In the genomic region with DNA sequence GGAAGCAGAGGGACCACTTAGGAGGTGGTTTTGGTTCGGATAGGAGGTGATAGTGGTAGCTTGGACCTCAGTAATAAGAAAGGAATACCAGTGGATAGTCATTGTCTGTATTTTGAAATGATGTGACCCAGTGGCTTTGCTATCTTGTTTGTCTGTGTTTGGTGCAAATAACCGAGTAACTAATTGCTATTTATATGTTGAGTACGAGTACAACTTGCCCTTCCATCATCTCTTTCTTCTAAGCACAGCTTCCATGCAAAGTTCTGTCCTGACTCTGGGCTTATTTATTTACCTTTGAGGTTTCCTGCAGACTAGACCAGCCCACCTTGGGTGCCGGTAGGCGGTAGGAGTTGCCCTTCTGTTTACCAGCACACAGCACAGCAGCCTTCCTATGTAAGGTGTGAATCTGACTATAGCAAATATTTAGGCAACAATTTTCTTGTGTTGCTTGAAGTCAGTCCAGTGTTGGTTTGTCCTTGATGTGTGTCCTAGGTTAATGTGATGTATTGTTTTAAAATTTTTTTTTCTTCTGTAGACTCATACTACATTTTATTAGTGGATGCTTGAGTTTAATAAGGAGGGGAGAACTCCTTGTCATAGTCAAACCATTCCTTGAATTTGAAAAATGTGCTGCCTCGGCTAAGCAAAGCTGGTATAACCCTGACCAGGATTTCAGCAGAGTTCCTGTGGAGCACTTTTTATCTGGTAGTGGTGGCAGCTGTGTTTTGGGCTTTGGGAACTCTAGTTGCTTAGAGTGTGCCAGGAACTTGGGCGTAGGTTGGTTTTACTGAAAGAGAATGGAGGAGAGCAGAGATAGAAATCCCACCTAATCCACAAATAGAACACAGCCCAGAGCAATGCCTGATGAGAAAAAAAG, we compare ENCODE assay signal across 9 cellular contexts. TPM values are rescaled to one million over a fixed set of nuclear protein-coding genes. Genes with fewer than 3 reads are reported as not detected.
DNase-seq lines count a peak whose midpoint lies in the region; ATAC-seq and TF ChIP-seq lines count a peak whose summit lies in the region.
"Had no signal": no experiment of that assay in that cellular context is flagged by ENCODE, and none has a peak within 500 bp of the region (broad histone marks: within the 10 kb centered on the region; RNA-seq: fewer than 3 reads in every experiment).

No MANE protein-coding gene starts in this region.

- H2AFZ ChIP-seq in SK-N-SH (ENCODE audit: low read depth), result no peak overlapping the region

- H3K27ac ChIP-seq in SK-N-SH (ENCODE audit: low read depth in 2 of 2, low read length in 1 of 2), result no peak overlapping the region
- no peak overlapping the region for H3K27ac ChIP-seq in iPS-20b (ENCODE audit: low read length)
- peak overlapping the region; percentile 53 for H3K27ac ChIP-seq in stomach smooth muscle (ENCODE audit: low read length)

- H3K9me2 ChIP-seq in SK-N-SH, result no peaks in the 10 kb centered on the region

- no peak overlapping the region for H3K4me3 ChIP-seq in SK-N-SH (ENCODE audit: low read depth in 2 of 2, low read length in 1 of 2)
- 0 out of 2 replicates have a peak overlapping the region, but pooled peaks have one; percentile 5 for H3K4me3 ChIP-seq in iPS-20b (ENCODE audit: low read length)
- peak overlapping the region; percentile 30 to 36 for H3K4me3 ChIP-seq in stomach smooth muscle (ENCODE audit: low read length in 2 of 2)

- H3K27me3 ChIP-seq in SK-N-SH (ENCODE audit: insufficient read depth), result no peaks in the 10 kb centered on the region
- H3K27me3 ChIP-seq in iPS-20b (ENCODE audit: insufficient read depth, low read length), result no peaks in the 10 kb centered on the region
- H3K27me3 ChIP-seq in stomach smooth muscle (ENCODE audit: control insufficient read depth in 1 of 2, insufficient read depth in 2 of 2, low read length in 2 of 2), result no peaks in the 10 kb centered on the region

- ATAC-seq in GM21515 (IDR thresholded peaks at IDR 0.05; ENCODE audit: unreplicated experiment), result no peak
- no peak for ATAC-seq in GM18858 (IDR thresholded peaks at IDR 0.05; ENCODE audit: unreplicated experiment)

- TF ChIP-seq EP300 in SK-N-SH (IDR thresholded peaks at IDR 0.05; ENCODE audit: borderline replicate concordance in 1 of 2, low read depth in 1 of 2, low read length in 1 of 2), result no peak

- H3K4me2 ChIP-seq in SK-N-SH, result peak overlapping the region; percentile 35; the same call in 1 of the 2 replicates

- H3K79me2 ChIP-seq in SK-N-SH (ENCODE audit: insufficient read depth), result peaks cover 57% of the 10 kb centered on the region; the same call in 1 of the 2 replicates

- no peaks in the 10 kb centered on the region; the same call in 1 of the 2 replicates for H4K20me1 ChIP-seq in SK-N-SH (ENCODE audit: insufficient read depth)

- H3F3A ChIP-seq in SK-N-SH (replicated peaks; ENCODE audit: insufficient read depth), result peaks cover 4% of the 10 kb centered on the region

- CTCF ChIA-PET in SK-N-SH (lab: Yijun Ruan, JAX), result no interaction called here

- POLR2A ChIA-PET in SK-N-SH (lab: Yijun Ruan, JAX), result no interaction called here

- peaks cover 8 to 10% of the 10 kb centered on the region in 2 experiments; a peak in 2 of 4 replicates for H3K4me1 ChIP-seq in SK-N-SH (ENCODE audit: control insufficient read depth in 1 of 2, insufficient read depth in 2 of 2, low read depth in 1 of 2, low read length in 1 of 2)
- peaks cover 18% of the 10 kb centered on the region for H3K4me1 ChIP-seq in iPS-20b (ENCODE audit: insufficient read depth, low read length)
- H3K4me1 ChIP-seq in stomach smooth muscle (ENCODE audit: control insufficient read depth, insufficient read depth, low read length), result peaks cover 30% of the 10 kb centered on the region

- TF ChIP-seq CTCF in SK-N-SH (IDR thresholded peaks at IDR 0.05), result no peak

- no peaks in the 10 kb centered on the region for H3K36me3 ChIP-seq in SK-N-SH (replicated peaks in 1 of 2; ENCODE audit: control insufficient read depth in 1 of 2, insufficient read depth in 2 of 2, low read length in 1 of 2)
- H3K36me3 ChIP-seq in iPS-20b (ENCODE audit: insufficient read depth, low read depth, low read length), result no peaks in the 10 kb centered on the region
- H3K36me3 ChIP-seq in stomach smooth muscle (ENCODE audit: control insufficient read depth in 2 of 2, insufficient read depth in 2 of 2, low read length in 2 of 2), result no peaks in the 10 kb centered on the region

- DNase-seq in ELR (ENCODE audit: low read depth) (peak; percentile 52), SK-N-SH (no peak), NCI-H2081 treated with DMSO at 0.1 percent for 48 hours (lab: John Stamatoyannopoulos, UW) (no peak)
- DNase-seq: activated CD8-positive, alpha-beta memory T cell treated with anti-CD3 and anti-CD28 coated beads, Interleukin-2, amount 50 U/mL, for 4 hours; NCI-H446 treated with DMSO at 0.1 percent for 48 hours had no signal

- 79% methylated on average over 7 of the region's 7 CpGs for WGBS in SK-N-SH (ENCODE audit: low lambda C conversion rate)

- TF ChIP-seq RAD21 in SK-N-SH (IDR thresholded peaks at IDR 0.05; ENCODE audit: low read length), result no peak

- H3K9me3 ChIP-seq in SK-N-SH (no peaks in the 10 kb centered on the region), iPS-20b (ENCODE audit: insufficient read depth, low read depth, low read length) (no peaks in the 10 kb centered on the region), stomach smooth muscle (ENCODE audit: control insufficient read depth in 2 of 2, low read length in 2 of 2) (no peaks in the 10 kb centered on the region)

- H3K9ac ChIP-seq in SK-N-SH (no peak overlapping the region), iPS-20b (ENCODE audit: low read depth, low read length) (0 out of 2 replicates have a peak overlapping the region, but pooled peaks have one; percentile 2), stomach smooth muscle (ENCODE audit: low read length in 2 of 2) (peak overlapping the region in 1 of 2 donors; percentile 39)

TF ChIP-seq in SK-N-SH, 30 proteins besides CTCF, POLR2A, EP300 and RAD21:
- no peak for TF ChIP-seq YY1 (IDR thresholded peaks at IDR 0.05; ENCODE audit: low read depth)
- no peak for TF ChIP-seq EZH2phosphoT487 (IDR thresholded peaks at IDR 0.05; ENCODE audit: borderline replicate concordance, low read depth)
- no peak for TF ChIP-seq POLR2AphosphoS5 (IDR thresholded peaks at IDR 0.05; ENCODE audit: low read depth, low read length)
- TF ChIP-seq, protein P1, sequence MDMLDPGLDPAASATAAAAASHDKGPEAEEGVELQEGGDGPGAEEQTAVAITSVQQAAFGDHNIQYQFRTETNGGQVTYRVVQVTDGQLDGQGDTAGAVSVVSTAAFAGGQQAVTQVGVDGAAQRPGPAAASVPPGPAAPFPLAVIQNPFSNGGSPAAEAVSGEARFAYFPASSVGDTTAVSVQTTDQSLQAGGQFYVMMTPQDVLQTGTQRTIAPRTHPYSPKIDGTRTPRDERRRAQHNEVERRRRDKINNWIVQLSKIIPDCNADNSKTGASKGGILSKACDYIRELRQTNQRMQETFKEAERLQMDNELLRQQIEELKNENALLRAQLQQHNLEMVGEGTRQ (IDR thresholded peaks at IDR 0.05; ENCODE audit: borderline replicate concordance, low read depth, low read length), result no peak
- TF ChIP-seq NFIC (IDR thresholded peaks at IDR 0.05; ENCODE audit: borderline replicate concordance), result no peak

RNA-seq across cellular contexts. Expression of a gene that starts 21.9 kb away (rescaled TPM):
- polyA plus RNA-seq in SK-N-SH (2012; rRNA removed), result not detected in 2 replicates
- polyA plus RNA-seq in SK-N-SH (2012; cell fraction: cytosol; rRNA removed), result not detected in 2 replicates
- polyA plus RNA-seq in SK-N-SH (2012; cell fraction: nucleus; rRNA removed), result not detected in 2 replicates

Comparison
In these comparisons a context has a peak if more than half of its experiments do, and no peak if none do; other contexts are left out.
1. H3K4me3 ChIP-seq: peak in iPS-20b (single experiment) and stomach smooth muscle (2 of 2); none in SK-N-SH (0 of 2).